ENCODE assay signal across 30 cellular contexts in the genomic region with DNA sequence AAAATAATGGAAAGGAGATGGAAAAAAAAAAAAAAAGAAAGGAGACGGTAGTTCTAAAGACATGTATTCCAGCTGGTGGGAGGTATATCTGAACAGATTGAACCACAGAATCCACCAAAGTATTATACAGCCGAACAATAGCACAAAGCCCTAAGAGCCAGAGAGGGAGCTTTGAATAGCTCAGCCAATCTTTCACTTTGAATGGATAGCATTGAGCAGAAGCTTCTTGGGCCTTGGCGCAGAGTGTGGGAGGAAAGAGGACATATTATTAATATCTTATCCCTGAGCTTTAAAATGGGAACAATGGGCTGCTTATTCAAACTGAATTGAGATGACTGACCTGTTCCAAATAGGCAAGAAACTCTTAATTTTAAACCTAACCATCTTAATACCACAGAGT.
"Had no signal": no experiment of that assay in that cellular context is flagged by ENCODE, and none has a peak within 500 bp of the region (broad histone marks: within the 10 kb centered on the region; RNA-seq: fewer than 3 reads in every experiment).

No MANE protein-coding gene starts in this region.

- H3K36me3 ChIP-seq: brain microvascular endothelial cell, gastrocnemius medialis, heart right ventricle, WERI-Rb-1 had no signal

- H3K36me3 Mint-ChIP-seq: activated CD4-positive, alpha-beta memory T cell treated with anti-CD3 and anti-CD28 coated beads for 36 hours; activated naive CD8-positive, alpha-beta T cell had no signal

- H3K4me3 Mint-ChIP-seq: activated B cell treated with CpG ODN at 0.5 μM for 24 hours; activated CD4-positive, alpha-beta memory T cell treated with anti-CD3 and anti-CD28 coated beads for 36 hours; activated naive CD8-positive, alpha-beta T cell; activated T-cell treated with anti-CD3 and anti-CD28 coated beads, Interleukin-2, amount 50 U/mL, for 4 hours; activated T-helper 17 cell treated with anti-CD3 and anti-CD28 coated beads, Interleukin-2, amount 50 U/mL, for 72 hours; central memory CD8-positive, alpha-beta T cell; dendritic cell treated with granulocyte-macrophage colony-stimulating factor and Interleukin-4, amounts not matched to agents 40 ng/mL and 50 ng/mL, for 4 days; endodermal cell; T-helper 17 cell; T-helper 2 cell treated with Interferon-gamma antibody and Interleukin-4, amounts not matched to agents 5 μg/mL and 100 μg/mL, for 36 hours had no signal

- ATAC-seq: activated CD4-positive, CD25-positive, alpha-beta regulatory T cell treated with anti-CD3 and anti-CD28 coated beads, Interleukin-2, amount 50 U/mL, for 24 hours; activated T-cell treated with anti-CD3 and anti-CD28 coated beads, Interleukin-2, amount 50 U/mL, for 4 hours; activated T-helper 17 cell treated with anti-CD3 and anti-CD28 coated beads, Interleukin-2, amount 50 U/mL, for 72 hours; esophagus mucosa; gastrocnemius medialis; heart right ventricle; T-helper 17 cell had no signal

- H3K27me3 Mint-ChIP-seq: activated CD4-positive, alpha-beta memory T cell treated with anti-CD3 and anti-CD28 coated beads for 36 hours; activated naive CD8-positive, alpha-beta T cell; central memory CD8-positive, alpha-beta T cell; dendritic cell treated with granulocyte-macrophage colony-stimulating factor and Interleukin-4, amounts not matched to agents 40 ng/mL and 50 ng/mL, for 4 days; T-helper 17 cell had no signal

- H3K27ac Mint-ChIP-seq: activated B cell treated with CpG ODN at 0.5 μM for 24 hours; activated CD4-positive, alpha-beta memory T cell treated with anti-CD3 and anti-CD28 coated beads for 36 hours; activated naive CD8-positive, alpha-beta T cell; activated T-helper 17 cell treated with anti-CD3 and anti-CD28 coated beads, Interleukin-2, amount 50 U/mL, for 72 hours; dendritic cell treated with granulocyte-macrophage colony-stimulating factor and Interleukin-4, amounts not matched to agents 40 ng/mL and 50 ng/mL, for 4 days; endodermal cell; T-helper 17 cell; T-helper 2 cell treated with Interferon-gamma antibody and Interleukin-4, amounts not matched to agents 5 μg/mL and 100 μg/mL, for 36 hours had no signal

- H3K4me3 ChIP-seq: coronary artery, dorsolateral prefrontal cortex, gastrocnemius medialis, heart right ventricle had no signal

- H3K9me3 Mint-ChIP-seq: central memory CD8-positive, alpha-beta T cell; endodermal cell had no signal

- H3K4me1 Mint-ChIP-seq: activated B cell treated with CpG ODN at 0.5 μM for 24 hours; activated T-helper 17 cell treated with anti-CD3 and anti-CD28 coated beads, Interleukin-2, amount 50 U/mL, for 72 hours; central memory CD8-positive, alpha-beta T cell; endodermal cell; T-helper 17 cell had no signal

- H3K27me3 ChIP-seq: brain microvascular endothelial cell, dorsolateral prefrontal cortex, gastrocnemius medialis, heart right ventricle had no signal

- DNase-seq: activated B cell treated with CpG ODN at 0.5 μM for 24 hours; activated CD4-positive, alpha-beta memory T cell treated with anti-CD3 and anti-CD28 coated beads for 36 hours; activated CD4-positive, alpha-beta T cell treated with anti-CD3 and anti-CD28 coated beads for 48 hours; activated CD8-positive, alpha-beta memory T cell treated with anti-CD3 and anti-CD28 coated beads for 24 hours; activated effector memory CD4-positive, alpha-beta T cell treated with Interleukin-2 at 50 U/mL for 16 hours; activated gamma-delta T cell treated with Interleukin-2 at 50 U/mL for 16 hours; activated naive CD4-positive, alpha-beta T cell treated with anti-CD3 and anti-CD28 coated beads, Interleukin-2, amount 50 U/mL, for 16 hours; activated naive CD4-positive, alpha-beta T cell treated with Interleukin-2 at 50 U/mL for 16 hours; activated T-cell treated with anti-CD3 and anti-CD28 coated beads, Interleukin-2, amount 50 U/mL, for 4 hours; amniotic stem cell; anterior cingulate cortex; brain microvascular endothelial cell; dorsolateral prefrontal cortex; effector memory CD4-positive, alpha-beta T cell; endodermal cell; foreskin fibroblast; gastrocnemius medialis; heart right ventricle; T-helper 1 cell; T-helper 17 cell; T1000; WERI-Rb-1 had no signal
